16 cellular contexts compared by ENCODE assay signal in genomic region chr4:9940041-9940440, GRCh38.
DNase-seq lines count a peak whose midpoint lies in the region; ATAC-seq and TF ChIP-seq lines count a peak whose summit lies in the region.
"Had no signal": no experiment of that assay in that cellular context is flagged by ENCODE, and none has a peak within 500 bp of the region (broad histone marks: within the 10 kb centered on the region; RNA-seq: fewer than 3 reads in every experiment).

No MANE protein-coding gene starts in this region.

- H3K27ac Mint-ChIP-seq in GM23338: no peak overlapping the region
- H3K27ac Mint-ChIP-seq: B cell, HFFc6 had no signal

- no peaks in the 10 kb centered on the region for H3K36me3 Mint-ChIP-seq in GM23338 (ENCODE audit: low read depth)
- H3K36me3 Mint-ChIP-seq: CD4-positive, alpha-beta memory T cell had no signal

- intact Hi-C loops in left ventricle myocardium superior (cut with micrococcal nuclease): no loop called here

- H2AFZ ChIP-seq in GM23338: no peak overlapping the region

- no peaks in the 10 kb centered on the region for H3K79me2 ChIP-seq in GM23338 (replicated peaks; ENCODE audit: insufficient read depth)

- peak; percentile 29 for ATAC-seq in left ventricle myocardium superior
- no peak for ATAC-seq in GM23338

- no peak for TF ChIP-seq CTCF in right atrium auricular region (IDR thresholded peaks at IDR 0.05)
- TF ChIP-seq CTCF in GM06990 (IDR thresholded peaks at IDR 0.05; ENCODE audit: insufficient read depth, low read length, poor library complexity, severe bottlenecking): no peak
- TF ChIP-seq CTCF in GM23338 (conservative IDR thresholded peaks at IDR 0.05; ENCODE audit: low read depth in 2 of 2): no peak

- H3K4me3 ChIP-seq in right atrium auricular region: no peak overlapping the region
- no peak overlapping the region for H3K4me3 ChIP-seq in GM06990 (replicated peaks; ENCODE audit: low read depth, low read length)
- H3K4me3 ChIP-seq in GM23338: no peak overlapping the region
- H3K4me3 ChIP-seq: HAP-1 had no signal

- H3K27ac ChIP-seq in right atrium auricular region: no peak overlapping the region
- H3K27ac ChIP-seq in GM23338 (ENCODE audit: low read depth): no peak overlapping the region

- H3K4me2 ChIP-seq in GM23338: peak overlapping the region; percentile 41; the same call in 1 of the 2 replicates

- H3K27me3 Mint-ChIP-seq in GM23338 (ENCODE audit: insufficient read depth, low read depth, poor library complexity): peaks cover 4% of the 10 kb centered on the region
- H3K27me3 Mint-ChIP-seq: B cell; CD4-positive, alpha-beta memory T cell had no signal

- no peaks in the 10 kb centered on the region for H3K9me3 ChIP-seq in right atrium auricular region
- H3K9me3 ChIP-seq: HAP-1 had no signal

- DNase-seq in left ventricle myocardium superior: no peak
- no peak for DNase-seq in right atrium auricular region (ENCODE audit: low spot score)
- peak; percentile 26 for DNase-seq in GM06990 (ENCODE audit: extremely low read depth, insufficient read length)
- DNase-seq in GM23338 (ENCODE audit: low spot score): no peak
- no peak for DNase-seq in SKM-1 treated with dmso at 0.1 percent for 144 hours (lab: John Stamatoyannopoulos, UW; ENCODE audit: unreplicated experiment)
- DNase-seq in SIG-M5 treated with dmso at 0.1 percent for 504 hours (lab: John Stamatoyannopoulos, UW; ENCODE audit: unreplicated experiment): no peak
- DNase-seq in AML-193 (lab: John Stamatoyannopoulos, UW): no peak
- DNase-seq: C1 segment of cervical spinal cord; Calu3; CD4-positive, alpha-beta memory T cell; COR-L47; DND-41; GOT3; HFFc6 had no signal

- no peaks in the 10 kb centered on the region for H3K27me3 ChIP-seq in right atrium auricular region
- H3K27me3 ChIP-seq in GM06990 (replicated peaks; ENCODE audit: control insufficient read depth, insufficient read depth, low read length): no peaks in the 10 kb centered on the region
- H3K27me3 ChIP-seq in GM23338 (ENCODE audit: insufficient read depth): no peaks in the 10 kb centered on the region

- H3K36me3 ChIP-seq in right atrium auricular region: no peaks in the 10 kb centered on the region
- no peaks in the 10 kb centered on the region for H3K36me3 ChIP-seq in GM06990 (ENCODE audit: control insufficient read depth, insufficient read depth, low read length)
- no peaks in the 10 kb centered on the region for H3K36me3 ChIP-seq in GM23338 (ENCODE audit: insufficient read depth)
- H3K36me3 ChIP-seq: HAP-1 had no signal

- no peaks in the 10 kb centered on the region for H3K9me3 Mint-ChIP-seq in GM23338
- H3K9me3 Mint-ChIP-seq: CD4-positive, alpha-beta memory T cell had no signal

- no peak overlapping the region for H3K4me3 Mint-ChIP-seq in GM23338
- H3K4me3 Mint-ChIP-seq: B cell; CD4-positive, alpha-beta memory T cell; HFFc6 had no signal

- H3K9me2 ChIP-seq in GM23338 (ENCODE audit: insufficient read depth): no peaks in the 10 kb centered on the region

- no peaks in the 10 kb centered on the region for H3F3A ChIP-seq in GM23338 (replicated peaks; ENCODE audit: low read depth)

- H4K20me1 ChIP-seq in GM23338 (replicated peaks; ENCODE audit: insufficient read depth): no peaks in the 10 kb centered on the region

- H3K4me1 Mint-ChIP-seq in GM23338: peaks cover 26% of the 10 kb centered on the region
- H3K4me1 Mint-ChIP-seq: B cell; CD4-positive, alpha-beta memory T cell had no signal

- H3K4me1 ChIP-seq in right atrium auricular region (no peaks in the 10 kb centered on the region), GM23338 (ENCODE audit: insufficient read depth) (peaks cover 16% of the 10 kb centered on the region)
- H3K4me1 ChIP-seq: HAP-1 had no signal

TF ChIP-seq in GM23338, 12 proteins besides CTCF, POLR2A, EP300 and RAD21:
- TF ChIP-seq POLR2AphosphoS5 (IDR thresholded peaks at IDR 0.05; ENCODE audit: low read depth): no peak
- no peak for TF ChIP-seq EZH2 (IDR thresholded peaks at IDR 0.05; ENCODE audit: low read depth, unreplicated experiment)
- no peak for TF ChIP-seq JUNB (IDR thresholded peaks at IDR 0.05; ENCODE audit: unreplicated experiment)
- TF ChIP-seq REST (IDR thresholded peaks at IDR 0.05; ENCODE audit: unreplicated experiment): no peak
- TF ChIP-seq EZH2phosphoT487 (IDR thresholded peaks at IDR 0.05; ENCODE audit: unreplicated experiment): no peak
- TF ChIP-seq NANOG (IDR thresholded peaks at IDR 0.05; ENCODE audit: borderline replicate concordance): no peak
- TF ChIP-seq ZNF462 (CRISPR knock-in tag; IDR thresholded peaks at IDR 0.05): no peak
